Comparison of ENCODE assay signal across 12 cellular contexts in genomic region chr20:9397928-9398327, GRCh38.
A peak's percentile ranks its signal among the peaks of the same experiment; 100 is the strongest.
DNase-seq lines count a peak whose midpoint lies in the region; ATAC-seq and TF ChIP-seq lines count a peak whose summit lies in the region.
"Had no signal": no experiment of that assay in that cellular context is flagged by ENCODE, and none has a peak within 500 bp of the region (broad histone marks: within the 10 kb centered on the region; RNA-seq: fewer than 3 reads in every experiment).

No MANE protein-coding gene starts in this region.

- H3K27ac ChIP-seq in left ventricle myocardium inferior (replicated peaks) (peak overlapping the region; percentile 34), PC-9 (no peak overlapping the region)
- H3K27ac ChIP-seq: foreskin keratinocyte had no signal

- CTCF ChIA-PET in PC-9 (lab: Charles Lee) = no interaction called here

- H3K36me3 ChIP-seq in left ventricle myocardium inferior (peaks cover 33% of the 10 kb centered on the region), PC-9 (ENCODE audit: low read depth) (no peaks in the 10 kb centered on the region)

- H3K27ac Mint-ChIP-seq in activated T-helper 17 cell treated with anti-CD3 and anti-CD28 coated beads, Interleukin-2, amount 50 U/mL, for 72 hours = no peak overlapping the region
- H3K27ac Mint-ChIP-seq: IgD-negative memory B cell; stimulated activated naive CD8-positive, alpha-beta T cell treated with anti-CD3 and anti-CD28 coated beads, Interleukin-15, Interleukin-2, amounts not matched to agents 100 ng/mL and 50 ng/mL, for 24 hours had no signal

- no peak for TF ChIP-seq CTCF in left ventricle myocardium inferior (IDR thresholded peaks at IDR 0.05; ENCODE audit: borderline replicate concordance)
- TF ChIP-seq CTCF in PC-9 (conservative IDR thresholded peaks at IDR 0.05) = no peak

- DNase-seq in left ventricle myocardium inferior (no peak), inferior parietal cortex (ENCODE audit: extremely low spot score) (no peak), PC-9 (no peak)
- DNase-seq in stimulated activated CD4-positive, alpha-beta T cell treated with anti-CD3 and anti-CD28 coated beads, Interleukin-2, amount 100 ng/mL, for 48 hours = no peak
- DNase-seq: DND-41, foreskin keratinocyte had no signal

- peaks cover 3% of the 10 kb centered on the region for H3K27me3 Mint-ChIP-seq in activated T-helper 17 cell treated with anti-CD3 and anti-CD28 coated beads, Interleukin-2, amount 50 U/mL, for 72 hours
- H3K27me3 Mint-ChIP-seq: stimulated activated naive CD8-positive, alpha-beta T cell treated with anti-CD3 and anti-CD28 coated beads, Interleukin-15, Interleukin-2, amounts not matched to agents 100 ng/mL and 50 ng/mL, for 24 hours had no signal

- H3K36me3 Mint-ChIP-seq in activated T-helper 17 cell treated with anti-CD3 and anti-CD28 coated beads, Interleukin-2, amount 50 U/mL, for 72 hours (ENCODE audit: low read depth) = no peaks in the 10 kb centered on the region
- H3K36me3 Mint-ChIP-seq: IgD-negative memory B cell had no signal

- BruUV-seq in PC-9 (replicated peaks; lab: Mats Ljungman, UMichigan) = no TSS peak

- no peaks in the 10 kb centered on the region for H3F3A ChIP-seq in PC-9 (ENCODE audit: insufficient read depth, low read depth)

- ATAC-seq in GM18508 (IDR thresholded peaks at IDR 0.05; ENCODE audit: insufficient read depth, unreplicated experiment) (peak; percentile 95), GM21717 (IDR thresholded peaks at IDR 0.05; ENCODE audit: unreplicated experiment) (peak; percentile 95), HG03469 (IDR thresholded peaks at IDR 0.05; ENCODE audit: unreplicated experiment) (peak; percentile 99)
- ATAC-seq in activated T-helper 17 cell treated with anti-CD3 and anti-CD28 coated beads, Interleukin-2, amount 50 U/mL, for 72 hours (replicated peaks) = no peak
- ATAC-seq: foreskin keratinocyte had no signal

- H3K4me3 ChIP-seq in left ventricle myocardium inferior (no peak overlapping the region), PC-9 (no peak overlapping the region)

- intact Hi-C loops in left ventricle myocardium inferior (cut with micrococcal nuclease) = no loop called here
- intact Hi-C loops in PC-9 (cut with micrococcal nuclease; ENCODE audit: unreplicated experiment) = no loop called here

- no peaks in the 10 kb centered on the region for H3K4me1 Mint-ChIP-seq in activated T-helper 17 cell treated with anti-CD3 and anti-CD28 coated beads, Interleukin-2, amount 50 U/mL, for 72 hours

- no peaks in the 10 kb centered on the region for H3K9me2 ChIP-seq in PC-9 (ENCODE audit: insufficient read depth)

- H3K79me2 ChIP-seq in PC-9 (ENCODE audit: low read depth) = no peaks in the 10 kb centered on the region

- no peak overlapping the region for H2AFZ ChIP-seq in PC-9

- H3K4me3 Mint-ChIP-seq in activated T-helper 17 cell treated with anti-CD3 and anti-CD28 coated beads, Interleukin-2, amount 50 U/mL, for 72 hours = no peak overlapping the region
- H3K4me3 Mint-ChIP-seq: IgD-negative memory B cell; stimulated activated naive CD8-positive, alpha-beta T cell treated with anti-CD3 and anti-CD28 coated beads, Interleukin-15, Interleukin-2, amounts not matched to agents 100 ng/mL and 50 ng/mL, for 24 hours had no signal

- no peaks in the 10 kb centered on the region for H4K20me1 ChIP-seq in PC-9 (ENCODE audit: insufficient read depth)

- H3K4me1 ChIP-seq in left ventricle myocardium inferior (peaks cover 14% of the 10 kb centered on the region), PC-9 (replicated peaks; ENCODE audit: insufficient read depth) (no peaks in the 10 kb centered on the region)
- H3K4me1 ChIP-seq: foreskin keratinocyte had no signal

- POLR2A ChIA-PET in PC-9 (lab: Charles Lee; ENCODE audit: unreplicated experiment) = no interaction called here

- H3K4me2 ChIP-seq in PC-9 = no peak overlapping the region

- H3K27me3 ChIP-seq in left ventricle myocardium inferior (ENCODE audit: low read depth) = no peaks in the 10 kb centered on the region
- H3K27me3 ChIP-seq in PC-9 (ENCODE audit: insufficient read depth, low read depth) = no peaks in the 10 kb centered on the region
- H3K27me3 ChIP-seq: foreskin keratinocyte had no signal

- no peaks in the 10 kb centered on the region for H3K9me3 Mint-ChIP-seq in activated T-helper 17 cell treated with anti-CD3 and anti-CD28 coated beads, Interleukin-2, amount 50 U/mL, for 72 hours
- H3K9me3 Mint-ChIP-seq: IgD-negative memory B cell; stimulated activated naive CD8-positive, alpha-beta T cell treated with anti-CD3 and anti-CD28 coated beads, Interleukin-15, Interleukin-2, amounts not matched to agents 100 ng/mL and 50 ng/mL, for 24 hours had no signal

- no peaks in the 10 kb centered on the region for H3K9me3 ChIP-seq in left ventricle myocardium inferior (replicated peaks)
- 0 out of 2 replicates have a peak, but pooled peaks cover 2% of the 10 kb centered on the region for H3K9me3 ChIP-seq in PC-9 (ENCODE audit: insufficient read depth, low read depth)
